In genomic region chr18:2954869-2955645, GRCh38 we compare ENCODE assay signal across 16 cellular contexts. TPM values are rescaled to one million over a fixed set of nuclear protein-coding genes. Genes with fewer than 3 reads are reported as not detected.
DNase-seq lines count a peak whose midpoint lies in the region; ATAC-seq and TF ChIP-seq lines count a peak whose summit lies in the region.
"Had no signal": no experiment of that assay in that cellular context is flagged by ENCODE, and none has a peak within 500 bp of the region (broad histone marks: within the 10 kb centered on the region; RNA-seq: fewer than 3 reads in every experiment).

No MANE protein-coding gene starts in this region.

- POLR2A ChIA-PET in activated CD4-positive, alpha-beta T cell treated with anti-CD3 and anti-CD28 coated beads for 36 hours (lab: Charles Lee): interaction anchor here (0.6 kb wide), 1 partner anchor 11 kb away, joined by 3 read pairs; no protein-coding TSS in a partner anchor
- POLR2A ChIA-PET in naive thymus-derived CD4-positive, alpha-beta T cell (lab: Charles Lee): interaction anchor here (0.7 to 9.0 kb wide), 10 partner anchors 8 to 39 kb away, joined by 3 to 335 read pairs (median 4); no protein-coding TSS in a partner anchor
- POLR2A ChIA-PET in OCI-LY7 (lab: Charles Lee): interaction anchor here (0.5 to 0.8 kb wide), 2 partner anchors 27 to 38 kb away, joined by 3 read pairs; no protein-coding TSS in a partner anchor

- no peak for ATAC-seq in activated CD4-positive, alpha-beta T cell treated with anti-CD3 and anti-CD28 coated beads for 36 hours
- no peak for ATAC-seq in naive thymus-derived CD4-positive, alpha-beta T cell
- no peak for ATAC-seq in GM19455 (IDR thresholded peaks at IDR 0.05; ENCODE audit: unreplicated experiment)
- ATAC-seq: gastrocnemius medialis, HCT116 had no signal

- intact Hi-C loops in activated CD4-positive, alpha-beta T cell treated with anti-CD3 and anti-CD28 coated beads for 36 hours (cut with DNase I, micrococcal nuclease): loop anchor here in 1 of 2 experiments (1.0 kb wide), 1 partner anchor 13 kb away; no protein-coding TSS in a partner anchor
- intact Hi-C loops in naive thymus-derived CD4-positive, alpha-beta T cell (cut with micrococcal nuclease): loop anchor here in 1 of 2 donors (5.0 to 10.0 kb wide), 2 partner anchors 32 to 380 kb away; partner anchors contain the start of genes METTL4 and NDC80
- intact Hi-C loops in OCI-LY7 (cut with micrococcal nuclease; ENCODE audit: unreplicated experiment): loop anchor here (5.0 kb wide), 1 partner anchor 632 kb away; no protein-coding TSS in a partner anchor

- H2AFZ ChIP-seq in GM23248 (no peak overlapping the region), OCI-LY7 (ENCODE audit: low read length) (no peak overlapping the region)

- H3K9me3 ChIP-seq in GM23248 (ENCODE audit: low read depth): no peaks in the 10 kb centered on the region
- no peaks in the 10 kb centered on the region for H3K9me3 ChIP-seq in naive thymus-derived CD4-positive, alpha-beta T cell (ENCODE audit: control insufficient read depth in 2 of 3, low read length in 3 of 3)
- no peaks in the 10 kb centered on the region for H3K9me3 ChIP-seq in OCI-LY7 (ENCODE audit: low read length)
- H3K9me3 ChIP-seq: gastrocnemius medialis had no signal

- peaks cover 73% of the 10 kb centered on the region for H3K4me1 Mint-ChIP-seq in activated CD4-positive, alpha-beta T cell treated with anti-CD3 and anti-CD28 coated beads for 36 hours
- H3K4me1 Mint-ChIP-seq in activated naive CD8-positive, alpha-beta T cell treated with anti-CD3 and anti-CD28 coated beads for 36 hours: peaks cover 69% of the 10 kb centered on the region
- H3K4me1 Mint-ChIP-seq in naive thymus-derived CD4-positive, alpha-beta T cell: peaks cover 23 to 94% (median 86%) of the 10 kb centered on the region in 7 donors
- no peaks in the 10 kb centered on the region for H3K4me1 Mint-ChIP-seq in glutamatergic neuron (ENCODE audit: low read depth, unreplicated experiment)

- peaks cover 88% of the 10 kb centered on the region for H3K36me3 Mint-ChIP-seq in activated CD4-positive, alpha-beta T cell treated with anti-CD3 and anti-CD28 coated beads for 36 hours (ENCODE audit: low read depth)
- H3K36me3 Mint-ChIP-seq in activated naive CD8-positive, alpha-beta T cell treated with anti-CD3 and anti-CD28 coated beads for 36 hours: peaks cover 75% of the 10 kb centered on the region
- H3K36me3 Mint-ChIP-seq in naive thymus-derived CD4-positive, alpha-beta T cell: peaks cover 21 to 65% (median 47%) of the 10 kb centered on the region in 5 donors
- H3K36me3 Mint-ChIP-seq in glutamatergic neuron (ENCODE audit: unreplicated experiment): no peaks in the 10 kb centered on the region

- peaks cover 27% of the 10 kb centered on the region for H3K4me1 ChIP-seq in GM23248 (ENCODE audit: insufficient read depth)
- peaks cover 50 to 63% of the 10 kb centered on the region in 2 donors for H3K4me1 ChIP-seq in naive thymus-derived CD4-positive, alpha-beta T cell (ENCODE audit: control insufficient read depth in 2 of 2, insufficient read depth in 2 of 2, low read length in 2 of 2)
- peaks cover 37% of the 10 kb centered on the region for H3K4me1 ChIP-seq in OCI-LY7 (ENCODE audit: insufficient read depth, low read length, poor library complexity, severe bottlenecking)

- WGBS in GM23248 (ENCODE audit: low coverage in 1 of 2, low lambda C conversion rate in 2 of 2, missing lambda C conversion rate in 2 of 2), 2 experiments: 97 to 98% methylated on average over 12 of the region's 12 CpGs

- peaks cover 8% of the 10 kb centered on the region; the same call in 1 of the 2 replicates for H3F3A ChIP-seq in GM23248 (ENCODE audit: insufficient read depth)

- CTCF ChIA-PET in activated CD4-positive, alpha-beta T cell treated with anti-CD3 and anti-CD28 coated beads for 36 hours (lab: Charles Lee): interaction anchor here (0.8 to 9.5 kb wide), 7 partner anchors 17 to 39 kb away, joined by 4 to 82 read pairs (median 5); no protein-coding TSS in a partner anchor
- CTCF ChIA-PET in naive thymus-derived CD4-positive, alpha-beta T cell (lab: Charles Lee): interaction anchor here (0.8 to 1.5 kb wide), 7 partner anchors 13 to 279 kb away, joined by 3 to 6 read pairs (median 5); no protein-coding TSS in a partner anchor
- CTCF ChIA-PET in OCI-LY7 (lab: Charles Lee; ENCODE audit: unreplicated experiment): no interaction called here

- H4K20me1 ChIP-seq in GM23248 (ENCODE audit: insufficient read depth) (no peaks in the 10 kb centered on the region), OCI-LY7 (ENCODE audit: insufficient read depth, low read length) (no peaks in the 10 kb centered on the region)

- in situ Hi-C loops in GM23248 (cut with MboI): no loop called here

- peak overlapping the region; percentile 68 for H3K9ac ChIP-seq in GM23248

- H3K4me2 ChIP-seq in GM23248 (ENCODE audit: unreplicated experiment) (peak overlapping the region; percentile 64), OCI-LY7 (ENCODE audit: low read length) (no peak overlapping the region)

- H3K27ac Mint-ChIP-seq in activated CD4-positive, alpha-beta T cell treated with anti-CD3 and anti-CD28 coated beads for 36 hours: peak overlapping the region; percentile 97
- H3K27ac Mint-ChIP-seq in activated naive CD8-positive, alpha-beta T cell treated with anti-CD3 and anti-CD28 coated beads for 36 hours: peak overlapping the region; percentile 92
- H3K27ac Mint-ChIP-seq in naive thymus-derived CD4-positive, alpha-beta T cell: peak overlapping the region; percentile 91 to 99 (median 96)
- H3K27ac Mint-ChIP-seq in glutamatergic neuron (ENCODE audit: unreplicated experiment): no peak overlapping the region

- DNase-seq in activated CD4-positive, alpha-beta T cell treated with anti-CD3 and anti-CD28 coated beads for 36 hours: no peak
- DNase-seq in activated CD4-positive, alpha-beta T cell treated with anti-CD3 and anti-CD28 coated beads for 1 hour: no peak
- DNase-seq in GM23248 (no peak), glutamatergic neuron (no peak), OCI-LY7 (ENCODE audit: low spot score) (no peak)
- DNase-seq in activated naive CD8-positive, alpha-beta T cell treated with anti-CD3 and anti-CD28 coated beads for 36 hours: no peak
- no peak for DNase-seq in naive thymus-derived CD4-positive, alpha-beta T cell
- DNase-seq: amniotic stem cell; caudate nucleus; gastrocnemius medialis; mesendoderm; NCI-H1436; NCI-H524 treated with DMSO at 0.1 percent for 48 hours; stimulated activated CD4-positive, alpha-beta T cell treated with anti-CD3 and anti-CD28 coated beads, Interleukin-2, amount 100 ng/mL, for 24 hours had no signal

- no peaks in the 10 kb centered on the region for H3K27me3 ChIP-seq in GM23248 (replicated peaks; ENCODE audit: insufficient read depth)
- no peaks in the 10 kb centered on the region for H3K27me3 ChIP-seq in naive thymus-derived CD4-positive, alpha-beta T cell (ENCODE audit: control insufficient read depth in 2 of 2, insufficient read depth in 2 of 2, low read length in 2 of 2)
- H3K27me3 ChIP-seq: gastrocnemius medialis had no signal

- no peaks in the 10 kb centered on the region for H3K9me2 ChIP-seq in GM23248 (ENCODE audit: insufficient read depth)
- H3K9me2 ChIP-seq in OCI-LY7 (ENCODE audit: insufficient read depth, low read length): no peaks in the 10 kb centered on the region

- peaks cover 39% of the 10 kb centered on the region; the same call in 1 of the 2 replicates for H3K36me3 ChIP-seq in GM23248 (ENCODE audit: low read depth)
- peaks cover 17 to 39% (median 20%) of the 10 kb centered on the region in 3 experiments for H3K36me3 ChIP-seq in naive thymus-derived CD4-positive, alpha-beta T cell (ENCODE audit: control insufficient read depth in 2 of 3, insufficient read depth in 3 of 3, low read length in 3 of 3)
- peaks cover 70% of the 10 kb centered on the region for H3K36me3 ChIP-seq in OCI-LY7 (ENCODE audit: insufficient read depth, low read length)

- H3K4me3 Mint-ChIP-seq in activated CD4-positive, alpha-beta T cell treated with anti-CD3 and anti-CD28 coated beads for 36 hours: no peak overlapping the region
- H3K4me3 Mint-ChIP-seq in activated naive CD8-positive, alpha-beta T cell treated with anti-CD3 and anti-CD28 coated beads for 36 hours: no peak overlapping the region
- peak overlapping the region in 8 of 10 donors; percentile 13 to 85 (median 62) for H3K4me3 Mint-ChIP-seq in naive thymus-derived CD4-positive, alpha-beta T cell
- H3K4me3 Mint-ChIP-seq in glutamatergic neuron (ENCODE audit: unreplicated experiment): no peak overlapping the region

- no peak for TF ChIP-seq CTCF in glutamatergic neuron (IDR thresholded peaks at IDR 0.05; ENCODE audit: partially characterized antibody, unreplicated experiment)
- no peak for TF ChIP-seq CTCF in OCI-LY7 (conservative IDR thresholded peaks at IDR 0.05; ENCODE audit: low read length)

- H3K9me3 Mint-ChIP-seq in activated CD4-positive, alpha-beta T cell treated with anti-CD3 and anti-CD28 coated beads for 36 hours (ENCODE audit: low read depth): no peaks in the 10 kb centered on the region
- H3K9me3 Mint-ChIP-seq in activated naive CD8-positive, alpha-beta T cell treated with anti-CD3 and anti-CD28 coated beads for 36 hours: peaks cover 1% of the 10 kb centered on the region
- H3K9me3 Mint-ChIP-seq in naive thymus-derived CD4-positive, alpha-beta T cell: peaks cover 0 to 5% (median 0%) of the 10 kb centered on the region in 11 donors
- H3K9me3 Mint-ChIP-seq in glutamatergic neuron (ENCODE audit: unreplicated experiment): no peaks in the 10 kb centered on the region

- BruUV-seq in OCI-LY7 (replicated peaks; lab: Mats Ljungman, UMichigan): no TSS peak

- H3K27ac ChIP-seq in GM23248 (peak overlapping the region; percentile 77), OCI-LY7 (ENCODE audit: low read depth, low read length, poor library complexity, severe bottlenecking) (no peak overlapping the region)
- H3K27ac ChIP-seq in naive thymus-derived CD4-positive, alpha-beta T cell (ENCODE audit: low read depth, low read length): peak overlapping the region; percentile 67
- H3K27ac ChIP-seq: gastrocnemius medialis had no signal

- no peak overlapping the region for H3K4me3 ChIP-seq in GM23248
- H3K4me3 ChIP-seq in naive thymus-derived CD4-positive, alpha-beta T cell (ENCODE audit: low read length): no peak overlapping the region
- H3K4me3 ChIP-seq in OCI-LY7 (ENCODE audit: low read depth, low read length, poor library complexity, severe bottlenecking): no peak overlapping the region
- H3K4me3 ChIP-seq: gastrocnemius medialis had no signal

- H3K79me2 ChIP-seq in GM23248 (ENCODE audit: insufficient read depth): peaks cover 28% of the 10 kb centered on the region
- H3K79me2 ChIP-seq in OCI-LY7 (ENCODE audit: insufficient read depth, low read depth, low read length): no peaks in the 10 kb centered on the region; the same call in 1 of the 2 replicates

- H3K27me3 Mint-ChIP-seq in activated CD4-positive, alpha-beta T cell treated with anti-CD3 and anti-CD28 coated beads for 36 hours: no peaks in the 10 kb centered on the region
- H3K27me3 Mint-ChIP-seq in activated naive CD8-positive, alpha-beta T cell treated with anti-CD3 and anti-CD28 coated beads for 36 hours: no peaks in the 10 kb centered on the region
- H3K27me3 Mint-ChIP-seq in naive thymus-derived CD4-positive, alpha-beta T cell: no peaks in the 10 kb centered on the region
- H3K27me3 Mint-ChIP-seq in glutamatergic neuron (ENCODE audit: unreplicated experiment): no peaks in the 10 kb centered on the region

RNA-seq across cellular contexts. Expression of gene LPIN2, which starts 57.9 kb away (rescaled TPM):
- 10 to 100 TPM; 82.6 to 95.3 TPM for total RNA-seq in activated CD4-positive, alpha-beta T cell treated with anti-CD3 and anti-CD28 coated beads for 36 hours
- total RNA-seq in GM23248 (2014; rRNA removed; shearing (Covaris generic)): 29.2 and 33.9 TPM in 2 replicates
- 19.5 and 19.8 TPM in 2 replicates for polyA plus RNA-seq in GM23248 (2016; fragmentation: Nextera tagmentation; extraction: Ambion mirVana)
- 10 to 100 TPM; 56.1 to 61.5 TPM for total RNA-seq in activated naive CD8-positive, alpha-beta T cell treated with anti-CD3 and anti-CD28 coated beads for 36 hours
- total RNA-seq in naive thymus-derived CD4-positive, alpha-beta T cell: 100 to 1,000 TPM in 1 of 5 experiments, 10 to 100 TPM in 4; 58.8 to 133 (median 73.6) TPM
- polyA plus RNA-seq in naive thymus-derived CD4-positive, alpha-beta T cell: 10 to 100 TPM; 63.7 to 73.1 TPM
- 7.6 TPM for total RNA-seq in glutamatergic neuron (ENCODE audit: unreplicated experiment)
- total RNA-seq in OCI-LY7 (2014; rRNA removed; shearing (Covaris generic)): 18.7 and 20.1 TPM in 2 replicates
- total RNA-seq in OCI-LY7 (2022): 16.9 and 18.9 TPM in 2 replicates

Comparison
In these comparisons a context has a peak if more than half of its experiments do, and no peak if none do; other contexts are left out.
1. H3K4me3 Mint-ChIP-seq: peak in naive thymus-derived CD4-positive, alpha-beta T cell (8 of 10); none in activated CD4-positive, alpha-beta T cell treated with anti-CD3 and anti-CD28 coated beads for 36 hours (single experiment), activated naive CD8-positive, alpha-beta T cell treated with anti-CD3 and anti-CD28 coated beads for 36 hours (single experiment) and glutamatergic neuron (single experiment).